In the genomic region with DNA sequence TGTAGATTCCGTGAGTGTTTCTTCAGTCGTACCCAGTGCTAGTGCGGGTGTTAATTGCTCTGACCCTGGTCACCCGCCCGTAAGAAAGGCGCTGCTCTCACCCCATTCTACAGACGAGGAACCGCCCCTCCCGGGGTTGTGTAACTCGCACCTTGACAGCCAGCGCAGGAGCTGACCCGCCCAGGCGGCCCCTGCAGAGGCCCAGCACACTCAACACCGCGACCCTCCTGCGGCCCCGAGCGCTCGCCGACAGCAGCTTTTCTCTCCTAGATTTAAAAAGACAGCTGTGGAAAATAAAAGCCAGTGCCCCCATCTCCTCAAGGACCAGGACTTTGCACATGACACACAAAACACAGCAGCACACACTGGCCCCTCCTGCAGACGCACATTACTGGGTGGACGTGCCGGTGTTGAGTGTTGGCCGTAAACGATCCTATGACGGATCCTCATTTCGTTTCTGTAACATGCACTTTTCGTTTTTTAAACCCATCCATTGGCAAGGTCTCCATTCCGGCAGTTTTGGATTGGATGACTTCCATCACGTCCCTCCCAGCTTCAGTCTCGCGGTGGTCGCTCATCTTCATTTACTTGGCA, we compare ENCODE assay signal across 8 cellular contexts. TPM values are rescaled to one million over a fixed set of nuclear protein-coding genes. Genes with fewer than 3 reads are reported as not detected.
DNase-seq lines count a peak whose midpoint lies in the region; ATAC-seq and TF ChIP-seq lines count a peak whose summit lies in the region.

No MANE protein-coding gene starts in this region.

- in situ Hi-C loops in mammary epithelial cell (cut with MboI; ENCODE audit: low sequenced_read_pairs in 2 of 2): no loop called here

- H4K20me1 ChIP-seq in mammary epithelial cell (ENCODE audit: insufficient read depth, low read length): no peaks in the 10 kb centered on the region

- dilution Hi-C loops in mammary epithelial cell (cut with HindIII; ENCODE audit: low sequenced_read_pairs): no loop called here

- ATAC-seq in mucosa of descending colon (peak; percentile 41), GM18861 (IDR thresholded peaks at IDR 0.05; ENCODE audit: unreplicated experiment) (no peak), GM18505 (IDR thresholded peaks at IDR 0.05; ENCODE audit: unreplicated experiment) (no peak)

- DNase-seq in mammary epithelial cell (no peak), mucosa of descending colon (no peak), NCI-H2029 (lab: John Stamatoyannopoulos, UW) (no peak), NCI-H345 treated with DMSO at 0.1 percent for 48 hours (lab: John Stamatoyannopoulos, UW; ENCODE audit: unreplicated experiment) (no peak)

- H3K79me2 ChIP-seq in mammary epithelial cell (ENCODE audit: insufficient read depth, low read length): no peaks in the 10 kb centered on the region

- intact Hi-C loops in mammary epithelial cell (cut with micrococcal nuclease) (no loop called here), mucosa of descending colon (cut with DNase I, micrococcal nuclease) (no loop called here)

- no peak overlapping the region for H3K27ac ChIP-seq in HUES48 (ENCODE audit: low read depth, low read length)
- H3K27ac ChIP-seq in mammary epithelial cell (ENCODE audit: insufficient read depth, low read depth, low read length): no peak overlapping the region

- 33% methylated on average over 14 of the region's 33 CpGs for WGBS in mammary epithelial cell (ENCODE audit: low coverage, missing lambda C conversion rate)

- H3K36me3 ChIP-seq in ES-I3 (ENCODE audit: insufficient read depth, low read length) (no peaks in the 10 kb centered on the region), HUES48 (ENCODE audit: control insufficient read depth, insufficient read depth, low read length) (no peaks in the 10 kb centered on the region), mammary epithelial cell (ENCODE audit: insufficient read depth, low read length) (no peaks in the 10 kb centered on the region), mucosa of descending colon (ENCODE audit: low read depth) (no peaks in the 10 kb centered on the region)

- H3K4me1 ChIP-seq in ES-I3 (ENCODE audit: insufficient read depth, low read length): no peaks in the 10 kb centered on the region
- H3K4me1 ChIP-seq in HUES48 (ENCODE audit: control insufficient read depth, insufficient read depth, low read length): no peaks in the 10 kb centered on the region
- H3K4me1 ChIP-seq in mammary epithelial cell (ENCODE audit: insufficient read depth, low read length): peaks cover 8% of the 10 kb centered on the region
- peaks cover 10% of the 10 kb centered on the region for H3K4me1 ChIP-seq in mucosa of descending colon (ENCODE audit: low read depth)

- H3K4me2 ChIP-seq in mammary epithelial cell (ENCODE audit: insufficient read depth, low read depth, low read length): peak overlapping the region; percentile 63

- BruUV-seq in mammary epithelial cell (replicated peaks; lab: Mats Ljungman, UMichigan): no TSS peak

- peaks cover 45% of the 10 kb centered on the region for H3K27me3 ChIP-seq in HUES48 (ENCODE audit: control insufficient read depth, insufficient read depth, low read length)
- no peaks in the 10 kb centered on the region for H3K27me3 ChIP-seq in mammary epithelial cell (ENCODE audit: insufficient read depth, low read length)

- H3K4me3 ChIP-seq in HUES48 (ENCODE audit: low read depth, low read length) (peak overlapping the region; percentile 69), mammary epithelial cell (replicated peaks in 1 of 3; ENCODE audit: insufficient read depth in 1 of 3, low read depth in 2 of 3, low read length in 3 of 3) (peak overlapping the region in 2 of 3 experiments; percentile 26 to 37), mucosa of descending colon (no peak overlapping the region)

- no peak for TF ChIP-seq CTCF in mammary epithelial cell (conservative IDR thresholded peaks at IDR 0.05 in 1 of 2, IDR thresholded peaks at IDR 0.05 in 1 of 2; ENCODE audit: extremely low read depth in 1 of 2, insufficient read depth in 1 of 2, low read depth in 1 of 2, low read length in 2 of 2)
- TF ChIP-seq CTCF in mucosa of descending colon (IDR thresholded peaks at IDR 0.05): no peak

- no peak for TF ChIP-seq POLR2A in GM18505 (IDR thresholded peaks at IDR 0.05; ENCODE audit: borderline replicate concordance, extremely low read depth, insufficient read depth, insufficient read length)

- CTCF ChIA-PET in mammary epithelial cell (lab: Charles Lee; ENCODE audit: low non-redundant PET): no interaction called here

- H3K9ac ChIP-seq in ES-I3 (ENCODE audit: low read depth, low read length) (peak overlapping the region; percentile 91), HUES48 (ENCODE audit: low read depth, low read length) (no peak overlapping the region), mammary epithelial cell (ENCODE audit: insufficient read depth, low read length) (no peak overlapping the region)

- H2AFZ ChIP-seq in mammary epithelial cell (ENCODE audit: low read depth, low read length): peak overlapping the region; percentile 61

- H3K9me3 ChIP-seq in ES-I3 (ENCODE audit: control insufficient read depth, insufficient read depth, low read length) (no peaks in the 10 kb centered on the region), HUES48 (ENCODE audit: control insufficient read depth, insufficient read depth, low read length) (no peaks in the 10 kb centered on the region), mammary epithelial cell (replicated peaks; ENCODE audit: insufficient read depth, low read length) (no peaks in the 10 kb centered on the region), mucosa of descending colon (no peaks in the 10 kb centered on the region)

RNA-seq across cellular contexts. Expression of gene OR2V2, which starts 22.9 kb away (rescaled TPM):
- not detected for total RNA-seq in mammary epithelial cell
- polyA plus RNA-seq in mammary epithelial cell: not detected
- polyA minus RNA-seq in mammary epithelial cell: not detected
- not detected for total RNA-seq in mucosa of descending colon

RNA-seq across cellular contexts. Expression of gene TRIM7, which starts 34.7 kb away (rescaled TPM):
- 10 to 100 TPM in 1 of 2 donors, 1 to 10 TPM in 1; 6.3 to 31.4 TPM for total RNA-seq in mammary epithelial cell
- 18.8 TPM for polyA plus RNA-seq in mammary epithelial cell
- 6.6 TPM for polyA minus RNA-seq in mammary epithelial cell
- 1 to 10 TPM; 1.5 to 3.9 (median 3.2) TPM for total RNA-seq in mucosa of descending colon

RNA-seq across cellular contexts. Expression of gene OR2V1, which starts 39.4 kb away (rescaled TPM):
- total RNA-seq in mammary epithelial cell (not detected), mucosa of descending colon (not detected)
- polyA plus RNA-seq in mammary epithelial cell: not detected
- not detected for polyA minus RNA-seq in mammary epithelial cell

RNA-seq across cellular contexts. Expression of gene TRIM41, which starts 52.7 kb away (rescaled TPM):
- total RNA-seq in mammary epithelial cell: 10 to 100 TPM; 10.3 to 30.6 TPM
- polyA plus RNA-seq in mammary epithelial cell: 10.1 TPM
- polyA minus RNA-seq in mammary epithelial cell: 10.5 TPM
- total RNA-seq in mucosa of descending colon: 10 to 100 TPM; 25.6 to 34.0 (median 27.6) TPM
